ENCODE assay signal across 9 cellular contexts in genomic region chr2:68734688-68735525, GRCh38. TPM values are rescaled to one million over a fixed set of nuclear protein-coding genes. Genes with fewer than 3 reads are reported as not detected.
DNase-seq lines count a peak whose midpoint lies in the region; ATAC-seq, FAIRE-seq and TF ChIP-seq lines count a peak whose summit lies in the region.
"Had no signal": no experiment of that assay in that cellular context is flagged by ENCODE, and none has a peak within 500 bp of the region (broad histone marks: within the 10 kb centered on the region; RNA-seq: fewer than 3 reads in every experiment).

TSS of gene ARHGAP25 (plus strand) at chr2:68734811. CDS start at chr2:68735200, 389 bp downstream.

- no peak for DNase-seq in HepG2 (ENCODE audit: low spot score)
- DNase-seq in IMR-90: no peak
- DNase-seq in activated T-cell treated with anti-CD3 and anti-CD28 coated beads, Interleukin-2, amount 50 U/mL, for 24 hours: peak; percentile 74
- DNase-seq in lower lobe of right lung: no peak
- DNase-seq in tibial artery: no peak
- no peak for DNase-seq in SK-N-DZ (ENCODE audit: low spot score)
- DNase-seq in neural progenitor cell (ENCODE audit: low spot score): no peak

- H3K9me3 Mint-ChIP-seq in activated T-cell treated with anti-CD3 and anti-CD28 coated beads, Interleukin-2, amount 50 U/mL, for 24 hours: no peaks in the 10 kb centered on the region
- no peaks in the 10 kb centered on the region for H3K9me3 Mint-ChIP-seq in neural progenitor cell
- H3K9me3 Mint-ChIP-seq: nephron had no signal

- H3K9ac ChIP-seq in liver (ENCODE audit: low read depth in 1 of 2, low read length in 2 of 2): peak within 1 kb of the TSS in 1 of 2 donors; percentile 59
- H3K9ac ChIP-seq in HepG2 (ENCODE audit: insufficient read depth, low read depth, low read length): no peak within 1 kb of the TSS
- H3K9ac ChIP-seq in IMR-90 (ENCODE audit: low read depth, low read length): no peak within 1 kb of the TSS
- no peak within 1 kb of the TSS for H3K9ac ChIP-seq in neural progenitor cell

- dilution Hi-C loops in IMR-90 (cut with HindIII; ENCODE audit: low sequenced_read_pairs, unreplicated experiment): no loop called here

- peaks cover 33% of the 10 kb centered on the region for H3K36me3 Mint-ChIP-seq in activated T-cell treated with anti-CD3 and anti-CD28 coated beads, Interleukin-2, amount 50 U/mL, for 24 hours (ENCODE audit: low read depth)
- H3K36me3 Mint-ChIP-seq in neural progenitor cell: no peaks in the 10 kb centered on the region

- H3K27me3 Mint-ChIP-seq in activated T-cell treated with anti-CD3 and anti-CD28 coated beads, Interleukin-2, amount 50 U/mL, for 24 hours: no peaks in the 10 kb centered on the region
- H3K27me3 Mint-ChIP-seq in neural progenitor cell (ENCODE audit: insufficient read depth, low read depth): peaks cover 5% of the 10 kb centered on the region

- intact Hi-C loops in HepG2 (cut with micrococcal nuclease; ENCODE audit: unreplicated experiment): no loop called here
- intact Hi-C loops in IMR-90 (cut with micrococcal nuclease): no loop called here
- intact Hi-C loops in lower lobe of right lung (cut with DNase I): no loop called here
- intact Hi-C loops in tibial artery (cut with DNase I; ENCODE audit: low total_unique reads): no loop called here

- H2BK20ac ChIP-seq in IMR-90 (ENCODE audit: low read depth, low read length): peak within 1 kb of the TSS; percentile 58; the same call in 1 of the 2 replicates

- H4K91ac ChIP-seq in IMR-90 (ENCODE audit: insufficient read depth, low read depth, low read length): peak within 1 kb of the TSS; percentile 35; the same call in 1 of the 2 replicates

- peak within 1 kb of the TSS; percentile 0; the same call in 1 of the 2 replicates for H4K5ac ChIP-seq in IMR-90 (ENCODE audit: low read depth, low read length)

- TF ChIP-seq CTCF in liver (IDR thresholded peaks at IDR 0.05; ENCODE audit: low read depth, low read length, missing input control) (no peak), HepG2 (CRISPR knock-in tag; IDR thresholded peaks at IDR 0.05) (no peak), IMR-90 (conservative IDR thresholded peaks at IDR 0.05; ENCODE audit: low read depth, low read length) (no peak), lower lobe of right lung (IDR thresholded peaks at IDR 0.05) (no peak), tibial artery (IDR thresholded peaks at IDR 0.05) (no peak), neural progenitor cell (IDR thresholded peaks at IDR 0.05) (no peak)

- in situ Hi-C loops in HepG2 (cut with HindIII; ENCODE audit: extremely low pct_ligation_motif_present, low pct_unique_long_range_greater_than_20kb): no loop called here
- in situ Hi-C loops in IMR-90 (cut with MboI; ENCODE audit: low sequenced_read_pairs): no loop called here

- peak within 1 kb of the TSS; percentile 39 to 48 for H3K27ac ChIP-seq in liver (ENCODE audit: low read depth in 1 of 2, low read length in 2 of 2)
- H3K27ac ChIP-seq in HepG2 (ENCODE audit: extremely low read length, insufficient read depth, low read length): no peak within 1 kb of the TSS
- no peak within 1 kb of the TSS for H3K27ac ChIP-seq in IMR-90 (ENCODE audit: insufficient read depth, low read length)
- peak within 1 kb of the TSS; percentile 83 for H3K27ac ChIP-seq in lower lobe of right lung
- no peak within 1 kb of the TSS for H3K27ac ChIP-seq in tibial artery
- H3K27ac ChIP-seq in neural progenitor cell: no peak within 1 kb of the TSS

- H3K4me1 Mint-ChIP-seq in activated T-cell treated with anti-CD3 and anti-CD28 coated beads, Interleukin-2, amount 50 U/mL, for 24 hours (ENCODE audit: low read depth): peaks cover 28% of the 10 kb centered on the region
- H3K4me1 Mint-ChIP-seq in neural progenitor cell: no peaks in the 10 kb centered on the region
- H3K4me1 Mint-ChIP-seq: nephron had no signal

- no peak within 1 kb of the TSS for H3K27ac Mint-ChIP-seq in activated T-cell treated with anti-CD3 and anti-CD28 coated beads, Interleukin-2, amount 50 U/mL, for 24 hours
- H3K27ac Mint-ChIP-seq in neural progenitor cell: no peak within 1 kb of the TSS
- H3K27ac Mint-ChIP-seq: nephron had no signal

- TF ChIP-seq EP300 in HepG2 (IDR thresholded peaks at IDR 0.05; ENCODE audit: low read depth in 2 of 2, low read length in 2 of 2): no peak
- no peak for TF ChIP-seq EP300 in HepG2 (CRISPR knock-in tag; IDR thresholded peaks at IDR 0.05; ENCODE audit: borderline replicate concordance)

- H3K9me3 ChIP-seq in liver (ENCODE audit: control insufficient read depth in 4 of 4, low read length in 3 of 4): no peaks in the 10 kb centered on the region
- H3K9me3 ChIP-seq in HepG2 (ENCODE audit: low read length): no peaks in the 10 kb centered on the region
- H3K9me3 ChIP-seq in IMR-90 (ENCODE audit: control insufficient read depth, insufficient read depth, low read length): no peaks in the 10 kb centered on the region
- no peaks in the 10 kb centered on the region for H3K9me3 ChIP-seq in lower lobe of right lung
- H3K9me3 ChIP-seq in tibial artery: no peaks in the 10 kb centered on the region
- H3K9me3 ChIP-seq in neural progenitor cell (ENCODE audit: low read depth): no peaks in the 10 kb centered on the region

- H2BK120ac ChIP-seq in IMR-90 (ENCODE audit: low read depth, low read length): peak within 1 kb of the TSS; percentile 71

- H3K79me1 ChIP-seq in IMR-90 (ENCODE audit: low read depth in 1 of 2, low read length in 2 of 2): no peaks in the 10 kb centered on the region

- no peak for TF ChIP-seq RAD21 in liver (IDR thresholded peaks at IDR 0.05)
- TF ChIP-seq RAD21 in HepG2 (CRISPR knock-in tag; IDR thresholded peaks at IDR 0.05): no peak
- no peak for TF ChIP-seq RAD21 in IMR-90 (IDR thresholded peaks at IDR 0.05; ENCODE audit: low read length)

- FAIRE-seq in HepG2 (lab: Jason Lieb, UNC): no peak

- H3K4me3 ChIP-seq in liver (ENCODE audit: low read depth in 1 of 3, low read length in 3 of 3) (peak within 1 kb of the TSS in 1 of 3 donors; percentile 2), HepG2 (replicated peaks in 1 of 3; ENCODE audit: insufficient read depth in 1 of 3, low read depth in 2 of 3, low read length in 3 of 3) (no peak within 1 kb of the TSS), IMR-90 (ENCODE audit: insufficient read depth, low read depth, low read length) (no peak within 1 kb of the TSS), lower lobe of right lung (peak within 1 kb of the TSS; percentile 46), tibial artery (peak within 1 kb of the TSS; percentile 22 to 36), neural progenitor cell (no peak within 1 kb of the TSS)

- peak within 1 kb of the TSS; percentile 37 to 71; a peak in 3 of 4 replicates for H4K8ac ChIP-seq in IMR-90 (ENCODE audit: low read depth in 2 of 2, low read length in 2 of 2)

- H4K20me1 ChIP-seq in HepG2 (ENCODE audit: insufficient read depth, low read length) (no peaks in the 10 kb centered on the region), IMR-90 (ENCODE audit: insufficient read depth, low read length) (no peaks in the 10 kb centered on the region), neural progenitor cell (ENCODE audit: low read depth) (no peaks in the 10 kb centered on the region)

- H3K4me1 ChIP-seq in liver (ENCODE audit: control insufficient read depth in 4 of 4, insufficient read depth in 4 of 4, low read length in 3 of 4): no peaks in the 10 kb centered on the region
- H3K4me1 ChIP-seq in HepG2 (ENCODE audit: insufficient read depth, low read length): no peaks in the 10 kb centered on the region
- H3K4me1 ChIP-seq in IMR-90 (ENCODE audit: control insufficient read depth, insufficient read depth, low read length): peaks cover 10% of the 10 kb centered on the region
- H3K4me1 ChIP-seq in lower lobe of right lung: peaks cover 31% of the 10 kb centered on the region
- H3K4me1 ChIP-seq in tibial artery: no peaks in the 10 kb centered on the region
- no peaks in the 10 kb centered on the region for H3K4me1 ChIP-seq in neural progenitor cell

- no peak within 1 kb of the TSS for H3K4me3 Mint-ChIP-seq in activated T-cell treated with anti-CD3 and anti-CD28 coated beads, Interleukin-2, amount 50 U/mL, for 24 hours
- no peak within 1 kb of the TSS for H3K4me3 Mint-ChIP-seq in neural progenitor cell
- H3K4me3 Mint-ChIP-seq: nephron had no signal

- no peak within 1 kb of the TSS for H3K56ac ChIP-seq in IMR-90 (ENCODE audit: extremely low read depth, insufficient read depth, low read length)

- H2AK5ac ChIP-seq in IMR-90 (ENCODE audit: low read depth, low read length): peak within 1 kb of the TSS; percentile 64; the same call in 1 of the 2 replicates

- 71% methylated on average over 12 of the region's 12 CpGs for WGBS in liver
- 27% methylated on average over 12 of the region's 12 CpGs for WGBS in HepG2 (ENCODE audit: low lambda C conversion rate)
- 100% methylated on average over 1 of the region's 12 CpGs; no CpG with 5 or more reads in 1 of the 2 experiments for WGBS in IMR-90 (ENCODE audit: extremely low coverage in 2 of 2, insufficient read length in 1 of 2), 2 experiments

- POLR2A ChIA-PET in HepG2 (lab: Yijun Ruan, JAX) (no interaction called here), IMR-90 (lab: Charles Lee; ENCODE audit: unreplicated experiment) (interaction anchor here (0.5 kb wide), 1 partner anchor 210 kb away, joined by 3 read pairs; no protein-coding TSS in a partner anchor)

- H3K18ac ChIP-seq in IMR-90 (ENCODE audit: low read depth, low read length): peak within 1 kb of the TSS; percentile 31; the same call in 1 of the 2 replicates

- H3K4me2 ChIP-seq in HepG2 (ENCODE audit: low read depth, low read length): no peak within 1 kb of the TSS
- no peak within 1 kb of the TSS for H3K4me2 ChIP-seq in IMR-90 (ENCODE audit: low read depth, low read length)
- H3K4me2 ChIP-seq in neural progenitor cell: no peak within 1 kb of the TSS

- H3F3A ChIP-seq in neural progenitor cell (ENCODE audit: low read depth): no peaks in the 10 kb centered on the region

- BruUV-seq in HepG2 (replicated peaks; lab: Mats Ljungman, UMichigan) (no TSS peak), IMR-90 (replicated peaks; lab: Mats Ljungman, UMichigan) (no TSS peak)

- peak within 1 kb of the TSS; percentile 53 for H3K14ac ChIP-seq in IMR-90 (replicated peaks; ENCODE audit: low read depth, low read length)

- ATAC-seq in HepG2: no peak
- no peak for ATAC-seq in IMR-90 (ENCODE audit: low read depth)
- peak; percentile 47 to 57 for ATAC-seq in lower lobe of right lung

- peak within 1 kb of the TSS; percentile 38 for H3K4ac ChIP-seq in IMR-90 (ENCODE audit: low read depth, low read length)

- peak within 1 kb of the TSS; percentile 56; the same call in 2 of the 3 replicates for H2BK15ac ChIP-seq in IMR-90 (ENCODE audit: low read depth, low read length)

- no peaks in the 10 kb centered on the region for H3K79me2 ChIP-seq in HepG2 (ENCODE audit: insufficient read depth, low read length)
- no peaks in the 10 kb centered on the region for H3K79me2 ChIP-seq in neural progenitor cell (ENCODE audit: low read depth)

- TF ChIP-seq POLR2A in HepG2 (IDR thresholded peaks at IDR 0.05; ENCODE audit: insufficient read depth in 1 of 2, low read depth in 2 of 2, low read length in 2 of 2) (no peak), IMR-90 (IDR thresholded peaks at IDR 0.05; ENCODE audit: low read depth, low read length) (no peak)

- peak within 1 kb of the TSS; percentile 32 for H2BK5ac ChIP-seq in IMR-90 (ENCODE audit: low read depth, low read length, poor library complexity, severe bottlenecking)

- H3K36me3 ChIP-seq in liver (ENCODE audit: control insufficient read depth in 4 of 4, insufficient read depth in 3 of 4, low read depth in 1 of 4, low read length in 3 of 4): no peaks in the 10 kb centered on the region
- H3K36me3 ChIP-seq in HepG2 (replicated peaks in 1 of 2; ENCODE audit: control insufficient read depth in 1 of 2, insufficient read depth in 2 of 2, low read length in 2 of 2): no peaks in the 10 kb centered on the region
- H3K36me3 ChIP-seq in IMR-90 (ENCODE audit: control insufficient read depth, insufficient read depth, low read length): no peaks in the 10 kb centered on the region
- no peaks in the 10 kb centered on the region for H3K36me3 ChIP-seq in lower lobe of right lung
- H3K36me3 ChIP-seq in tibial artery: no peaks in the 10 kb centered on the region
- H3K36me3 ChIP-seq in neural progenitor cell: no peaks in the 10 kb centered on the region

- no peaks in the 10 kb centered on the region for H3K27me3 ChIP-seq in liver (ENCODE audit: control insufficient read depth in 4 of 4, insufficient read depth in 4 of 4, low read length in 3 of 4)
- peaks cover 3 to 44% of the 10 kb centered on the region in 2 experiments; a peak in 4 of 5 replicates for H3K27me3 ChIP-seq in HepG2 (ENCODE audit: control insufficient read depth in 1 of 2, insufficient read depth in 2 of 2, low read length in 2 of 2)
- no peaks in the 10 kb centered on the region for H3K27me3 ChIP-seq in IMR-90 (ENCODE audit: control insufficient read depth, insufficient read depth, low read length)
- no peaks in the 10 kb centered on the region for H3K27me3 ChIP-seq in lower lobe of right lung (ENCODE audit: low read depth)
- no peaks in the 10 kb centered on the region for H3K27me3 ChIP-seq in tibial artery
- no peaks in the 10 kb centered on the region for H3K27me3 ChIP-seq in neural progenitor cell

- no peak within 1 kb of the TSS; the same call in 1 of the 2 replicates for H3K23ac ChIP-seq in IMR-90 (ENCODE audit: low read depth, low read length)

- H2AFZ ChIP-seq in HepG2 (ENCODE audit: low read length) (no peak within 1 kb of the TSS), IMR-90 (replicated peaks; ENCODE audit: low read length, poor library complexity) (peak within 1 kb of the TSS; percentile 40), neural progenitor cell (replicated peaks) (no peak within 1 kb of the TSS)

- CTCF ChIA-PET in HepG2 (lab: Yijun Ruan, JAX; ENCODE audit: low intra/inter-chr PET ratio, low total read pairs) (no interaction called here), IMR-90 (lab: Yijun Ruan, JAX) (interaction anchor here (0.7 kb wide), 1 partner anchor 63 kb away, joined by 5 read pairs; no protein-coding TSS in a partner anchor)

- H3K9me1 ChIP-seq in IMR-90 (ENCODE audit: insufficient read depth, low read length): peaks cover 6% of the 10 kb centered on the region; the same call in 1 of the 2 replicates

- H2AK9ac ChIP-seq in IMR-90 (replicated peaks; ENCODE audit: low read depth, low read length, poor library complexity): no peak within 1 kb of the TSS

RNA-seq across cellular contexts. Expression of gene ARHGAP25, which starts in this region (rescaled TPM):
- total RNA-seq in liver: 1 to 10 TPM; 6.4 to 7.0 TPM
- polyA plus RNA-seq in liver: 1 to 10 TPM; 3.5 to 4.2 TPM
- total RNA-seq in HepG2 (2016; rRNA removed; fragmentation: Illumina TruSeq; extraction: Trizol): not detected in 2 replicates
- not detected in 2 replicates for total RNA-seq in HepG2 (2016; cell fraction: cytosol; rRNA removed; fragmentation: Illumina TruSeq; extraction: Trizol; ENCODE audit: low read depth)
- total RNA-seq in HepG2 (2016; cell fraction: insoluble cytoplasmic fraction; rRNA removed; fragmentation: Illumina TruSeq; extraction: Trizol): not detected in 2 replicates
- not detected in 2 replicates for total RNA-seq in HepG2 (2016; cell fraction: membrane; rRNA removed; fragmentation: Illumina TruSeq; extraction: Trizol)
- not detected in 2 replicates for total RNA-seq in HepG2 (2016; cell fraction: nucleus; rRNA removed; fragmentation: Illumina TruSeq; extraction: Trizol)
- polyA plus RNA-seq in HepG2 (2011; rRNA removed): not detected in 2 replicates
- polyA plus RNA-seq in HepG2 (2011; cell fraction: cytosol; rRNA removed): not detected in 2 replicates
- not detected in 2 replicates for polyA plus RNA-seq in HepG2 (2011; cell fraction: nucleus; rRNA removed)
- polyA plus RNA-seq in HepG2 (2012): not detected in 2 replicates
- polyA plus RNA-seq in HepG2 (2016; cell fraction: cytosol; fragmentation: Illumina TruSeq; extraction: Trizol; ENCODE audit: low read depth): not detected in 2 replicates
- polyA plus RNA-seq in HepG2 (2016; cell fraction: insoluble cytoplasmic fraction; fragmentation: Illumina TruSeq; extraction: Trizol; ENCODE audit: low read depth): not detected in 2 replicates
- polyA plus RNA-seq in HepG2 (2016; cell fraction: membrane; fragmentation: Illumina TruSeq; extraction: Trizol; ENCODE audit: low read depth): not detected in 2 replicates
- polyA plus RNA-seq in HepG2 (2016; cell fraction: nucleus; fragmentation: Illumina TruSeq; extraction: Trizol; ENCODE audit: insufficient read depth, low read depth): not detected in 2 replicates
- polyA minus RNA-seq in HepG2 (2011; rRNA and poly(A)+ RNA removed; ENCODE audit: low replicate concordance): 1.2 TPM in 1 of 2 replicates, not detected in the other
- polyA minus RNA-seq in HepG2 (2011; cell fraction: cytosol; rRNA and poly(A)+ RNA removed): not detected in 2 replicates
- polyA minus RNA-seq in HepG2 (2011; cell fraction: nucleus; rRNA and poly(A)+ RNA removed): not detected in 2 replicates
- total RNA-seq in IMR-90 (2012; rRNA removed): 0.28 and 0.36 TPM in 2 replicates
- polyA plus RNA-seq in IMR-90 (2012; rRNA removed): 0.27 and 0.29 TPM in 2 replicates
- 0.24 and 0.30 TPM in 2 replicates for polyA plus RNA-seq in IMR-90 (2012; cell fraction: cytosol; rRNA removed)
- 0.14 and 0.45 TPM in 2 replicates for polyA plus RNA-seq in IMR-90 (2012; cell fraction: nucleus; rRNA removed; ENCODE audit: low replicate concordance)
- total RNA-seq in lower lobe of right lung: 48.5 TPM
- 0.32 and 0.65 TPM in 2 replicates for polyA plus RNA-seq in SK-N-DZ (2014; cell fraction: cytosol; rRNA removed)
- 1.2 TPM in 1 of 2 replicates, not detected in the other for polyA plus RNA-seq in SK-N-DZ (2014; cell fraction: nucleus; rRNA removed)
- 3.0 and 5.8 TPM in 2 replicates for total RNA-seq in neural progenitor cell (ENCODE audit: low replicate concordance)

Comparison
In these comparisons a context has a peak if more than half of its experiments do, and no peak if none do; other contexts are left out.
1. H3K27ac ChIP-seq: peak in liver (2 of 2) and lower lobe of right lung (single experiment); none in HepG2 (single experiment), IMR-90 (single experiment), tibial artery (0 of 2) and neural progenitor cell (single experiment).
2. H3K4me3 ChIP-seq: peak in lower lobe of right lung (single experiment) and tibial artery (2 of 2); none in HepG2 (0 of 3), IMR-90 (single experiment) and neural progenitor cell (single experiment).
3. ATAC-seq: peak in lower lobe of right lung (2 of 2); none in HepG2 (single experiment) and IMR-90 (single experiment).